Comparison of ENCODE assay signal across 24 cellular contexts in genomic region chr7:39824801-39825200, GRCh38.
"Had no signal": no experiment of that assay in that cellular context is flagged by ENCODE, and none has a peak within 500 bp of the region (broad histone marks: within the 10 kb centered on the region; RNA-seq: fewer than 3 reads in every experiment).

No MANE protein-coding gene starts in this region.

- H2AFZ ChIP-seq: hepatocyte had no signal

- H3K4me2 ChIP-seq: hepatocyte had no signal

- H3K27ac ChIP-seq: colonic mucosa, coronary artery, dorsolateral prefrontal cortex, epithelial cell of prostate, esophagus muscularis mucosa, esophagus squamous epithelium, foreskin keratinocyte, gastrocnemius medialis, gastroesophageal sphincter, heart left ventricle, heart right ventricle, hepatocyte had no signal

- H3K4me3 ChIP-seq: colonic mucosa, coronary artery, dorsolateral prefrontal cortex, esophagus muscularis mucosa, esophagus squamous epithelium, gastrocnemius medialis, gastroesophageal sphincter, heart left ventricle, heart right ventricle, hepatocyte had no signal

- H3K4me1 ChIP-seq: colonic mucosa, esophagus muscularis mucosa, esophagus squamous epithelium, foreskin keratinocyte, gastrocnemius medialis, gastroesophageal sphincter, heart left ventricle, heart right ventricle had no signal

- H3K36me3 ChIP-seq: colonic mucosa, esophagus muscularis mucosa, esophagus squamous epithelium, gastrocnemius medialis, gastroesophageal sphincter, heart left ventricle, heart right ventricle had no signal

- H3K4me3 Mint-ChIP-seq: dendritic cell treated with granulocyte-macrophage colony-stimulating factor and Interleukin-4, amounts not matched to agents 40 ng/mL and 50 ng/mL, for 4 days; effector memory CD8-positive, alpha-beta T cell; endodermal cell had no signal

- H3K79me2 ChIP-seq: hepatocyte had no signal

- H3K27ac Mint-ChIP-seq: dendritic cell treated with granulocyte-macrophage colony-stimulating factor and Interleukin-4, amounts not matched to agents 40 ng/mL and 50 ng/mL, for 4 days; effector memory CD8-positive, alpha-beta T cell; endodermal cell had no signal

- ATAC-seq: effector memory CD8-positive, alpha-beta T cell; esophagus mucosa; gastrocnemius medialis; gastroesophageal sphincter; heart left ventricle; heart right ventricle had no signal

- DNase-seq: colonic mucosa; cortex of kidney; dermis blood vessel endothelial cell; dorsolateral prefrontal cortex; effector CD4-positive, alpha-beta T cell; effector CD8-positive, alpha-beta T cell; effector memory CD4-positive, alpha-beta T cell; effector memory CD8-positive, alpha-beta T cell; endodermal cell; esophagus squamous epithelium; foreskin fibroblast; gastrocnemius medialis; glutamatergic neuron; head of caudate nucleus; heart left ventricle; heart right ventricle had no signal

- H3K9me3 Mint-ChIP-seq: dendritic cell treated with granulocyte-macrophage colony-stimulating factor and Interleukin-4, amounts not matched to agents 40 ng/mL and 50 ng/mL, for 4 days; effector memory CD8-positive, alpha-beta T cell; endodermal cell had no signal

- H3K9me3 ChIP-seq: colonic mucosa, esophagus muscularis mucosa, esophagus squamous epithelium, gastrocnemius medialis, gastroesophageal sphincter, heart left ventricle, heart right ventricle had no signal

- H3K27me3 ChIP-seq: colonic mucosa had no signal
